In genomic region chr6:108782231-108783041, GRCh38 we compare ENCODE assay signal across 8 cellular contexts.
DNase-seq lines count a peak whose midpoint lies in the region; ATAC-seq and TF ChIP-seq lines count a peak whose summit lies in the region.

No MANE protein-coding gene starts in this region.

- H3K9me3 Mint-ChIP-seq in activated naive CD4-positive, alpha-beta T cell treated with anti-CD3 and anti-CD28 coated beads, Interleukin-2, amount 50 U/mL, for 72 hours = no peaks in the 10 kb centered on the region
- no peaks in the 10 kb centered on the region for H3K9me3 Mint-ChIP-seq in osteocyte (ENCODE audit: unreplicated experiment)

- no peaks in the 10 kb centered on the region for H3K27me3 ChIP-seq in testis

- no peaks in the 10 kb centered on the region for H3K36me3 Mint-ChIP-seq in activated naive CD4-positive, alpha-beta T cell treated with anti-CD3 and anti-CD28 coated beads, Interleukin-2, amount 50 U/mL, for 72 hours
- H3K36me3 Mint-ChIP-seq in osteocyte (ENCODE audit: unreplicated experiment) = no peaks in the 10 kb centered on the region

- TF ChIP-seq CTCF in LNCAP (IDR thresholded peaks at IDR 0.05) (peak; percentile 89), osteocyte (IDR thresholded peaks at IDR 0.05) (peak; percentile 96), testis (IDR thresholded peaks at IDR 0.05) (peak; percentile 62 to 75 (median 74))

- peak overlapping the region in 1 of 2 donors; percentile 64 for H3K27ac ChIP-seq in testis

- intact Hi-C loops in head of caudate nucleus (cut with DNase I) = loop anchor here (5.0 to 10.0 kb wide), 2 partner anchors 62 to 225 kb away; partner anchors contain the start of gene ARMC2
- intact Hi-C loops in testis (cut with DNase I; ENCODE audit: low total_unique reads) = loop anchor here (10.0 kb wide), 2 partner anchors 228 to 808 kb away; no protein-coding TSS in a partner anchor

- TF ChIP-seq POLR2A in testis (IDR thresholded peaks at IDR 0.05) = no peak

- peaks cover 14% of the 10 kb centered on the region for H3K4me1 Mint-ChIP-seq in osteocyte (ENCODE audit: unreplicated experiment)

- 4% methylated on average over 21 of the region's 21 CpGs for WGBS in testis, 2 donors

- H3K27ac Mint-ChIP-seq in activated naive CD4-positive, alpha-beta T cell treated with anti-CD3 and anti-CD28 coated beads, Interleukin-2, amount 50 U/mL, for 72 hours = no peak overlapping the region
- no peak overlapping the region for H3K27ac Mint-ChIP-seq in osteocyte (ENCODE audit: unreplicated experiment)

- DNase-seq in NCI-H1436 (lab: John Stamatoyannopoulos, UW) = peak; percentile 63
- DNase-seq in NCI-H1436 treated with DMSO at 0.1 percent for 48 hours (lab: John Stamatoyannopoulos, UW) = no peak
- peak; percentile 59 for DNase-seq in SKM-1 (lab: John Stamatoyannopoulos, UW; ENCODE audit: unreplicated experiment)
- DNase-seq in activated naive CD4-positive, alpha-beta T cell treated with anti-CD3 and anti-CD28 coated beads, Interleukin-2, amount 50 U/mL, for 72 hours (ENCODE audit: low spot score in 2 of 2) = peak; percentile 77
- DNase-seq in head of caudate nucleus = peak; percentile 79 to 94 (median 88)
- DNase-seq in osteocyte (ENCODE audit: extremely low spot score, unreplicated experiment) = peak; percentile 90
- DNase-seq in testis = peak; percentile 92

- H3K4me3 ChIP-seq in testis = peak overlapping the region; percentile 51 to 55

- no peaks in the 10 kb centered on the region for H3K36me3 ChIP-seq in testis (ENCODE audit: low read depth, missing control alignments)

- H3K9me3 ChIP-seq in testis = no peaks in the 10 kb centered on the region

- H3K4me3 Mint-ChIP-seq in osteocyte (ENCODE audit: unreplicated experiment) = peak overlapping the region; percentile 91

- H3K27me3 Mint-ChIP-seq in osteocyte (ENCODE audit: unreplicated experiment) = peaks cover 8% of the 10 kb centered on the region

- no peaks in the 10 kb centered on the region for H3K4me1 ChIP-seq in testis

- ATAC-seq in activated naive CD4-positive, alpha-beta T cell treated with anti-CD3 and anti-CD28 coated beads, Interleukin-2, amount 50 U/mL, for 72 hours = peak; percentile 99 to 100
